ENCODE assay signal across 22 cellular contexts in the genomic region with DNA sequence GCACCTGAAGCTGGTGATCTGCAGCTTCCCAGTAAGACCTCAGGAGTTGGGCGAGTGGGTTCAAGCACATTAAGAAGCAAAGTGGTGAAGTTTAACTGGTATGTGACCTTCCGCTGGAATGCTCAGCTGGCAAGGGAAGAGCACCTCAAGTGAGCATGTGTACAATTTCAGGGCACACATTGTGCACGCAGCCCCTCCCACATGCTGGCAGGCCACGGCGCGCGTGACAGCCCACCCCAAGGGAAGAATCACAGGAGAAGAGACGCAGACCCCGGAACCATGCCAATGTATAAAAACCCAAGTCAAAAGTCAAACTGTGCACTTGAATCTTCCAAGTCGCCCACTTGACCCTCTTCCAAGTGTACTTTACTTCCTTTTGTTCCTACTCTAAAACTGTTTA. TPM values are rescaled to one million over a fixed set of nuclear protein-coding genes. Genes with fewer than 3 reads are reported as not detected.
DNase-seq lines count a peak whose midpoint lies in the region; ATAC-seq, FAIRE-seq and TF ChIP-seq lines count a peak whose summit lies in the region.
"Had no signal": no experiment of that assay in that cellular context is flagged by ENCODE, and none has a peak within 500 bp of the region (broad histone marks: within the 10 kb centered on the region; RNA-seq: fewer than 3 reads in every experiment).

No MANE protein-coding gene starts in this region.

- no peaks in the 10 kb centered on the region for H3K9me3 ChIP-seq in lung (ENCODE audit: control insufficient read depth in 2 of 2, insufficient read depth in 1 of 2, low read length in 1 of 2)
- no peaks in the 10 kb centered on the region for H3K9me3 ChIP-seq in thyroid gland
- H3K9me3 ChIP-seq: A549, BE2C had no signal

- DNase-seq in lung (ENCODE audit: low spot score) (peak; percentile 56), posterior vena cava (ENCODE audit: low spot score) (peak; percentile 46), thyroid gland (peak; percentile 62 to 75), GM19240 (ENCODE audit: insufficient read length, low spot score) (no peak), D721Med (ENCODE audit: insufficient read length, low spot score) (no peak), DMS79 treated with DMSO at 0.1 percent for 48 hours (lab: John Stamatoyannopoulos, UW) (no peak)
- DNase-seq: 8988T; ACHN; AML-193; BE2C; CD4-positive, alpha-beta T cell; CD8-positive, alpha-beta memory T cell; DMS53; DND-41; GDM1; H9 had no signal

- TF ChIP-seq CTCF in lung (IDR thresholded peaks at IDR 0.05; ENCODE audit: control extremely low read depth, extremely low read depth) = no peak
- TF ChIP-seq CTCF in thyroid gland (IDR thresholded peaks at IDR 0.05) = no peak
- no peak for TF ChIP-seq CTCF in D721Med (IDR thresholded peaks at IDR 0.05; ENCODE audit: insufficient read depth, missing control alignments)

- H3K27me3 ChIP-seq in lung (ENCODE audit: control insufficient read depth, insufficient read depth) (no peaks in the 10 kb centered on the region), thyroid gland (no peaks in the 10 kb centered on the region)
- H3K27me3 ChIP-seq: BLaER1 treated with 17β-estradiol and CSF1 and Interleukin-3, amounts not matched to agents 10 nM and 100 nM had no signal

- H3K36me3 ChIP-seq in lung (ENCODE audit: control insufficient read depth in 2 of 2, insufficient read depth in 2 of 2, low read length in 2 of 2) (no peaks in the 10 kb centered on the region), thyroid gland (no peaks in the 10 kb centered on the region)
- H3K36me3 ChIP-seq: BE2C; BLaER1 treated with 17β-estradiol and CSF1 and Interleukin-3, amounts not matched to agents 10 nM and 100 nM had no signal

- no peak for ATAC-seq in lung (ENCODE audit: insufficient read depth, low FRiP score)
- ATAC-seq: A549, GM12878, GM23338, HCT116 had no signal

- H3K4me1 ChIP-seq in lung (ENCODE audit: control insufficient read depth in 2 of 2, insufficient read depth in 2 of 2, low read length in 2 of 2) = peaks cover 0 to 4% of the 10 kb centered on the region in 2 donors
- H3K4me1 ChIP-seq in thyroid gland = peaks cover 0 to 5% of the 10 kb centered on the region in 2 donors
- H3K4me1 ChIP-seq: A549, BE2C had no signal

- no peak for FAIRE-seq in D721Med (lab: Jason Lieb, UNC)
- FAIRE-seq: A549, GM12878, GM19239 had no signal

- 69 to 83% methylated on average over 10 of the region's 10 CpGs for WGBS in lung, 2 donors
- WGBS in thyroid gland, 2 donors = 35 to 52% methylated on average over 10 of the region's 10 CpGs

- intact Hi-C loops in posterior vena cava (cut with DNase I) = no loop called here
- intact Hi-C loops in thyroid gland (cut with DNase I) = no loop called here

- peak overlapping the region in 1 of 2 donors; percentile 40 for H3K27ac ChIP-seq in lung (ENCODE audit: low read depth in 1 of 2, low read length in 1 of 2)
- H3K27ac ChIP-seq in thyroid gland = peak overlapping the region in 1 of 3 donors; percentile 25
- H3K27ac ChIP-seq: A549; BLaER1 treated with 17β-estradiol and CSF1 and Interleukin-3, amounts not matched to agents 10 nM and 100 nM had no signal

- TF ChIP-seq POLR2A in thyroid gland (IDR thresholded peaks at IDR 0.05) = no peak

- H3K4me3 ChIP-seq in lung = no peak overlapping the region
- no peak overlapping the region for H3K4me3 ChIP-seq in thyroid gland (replicated peaks in 1 of 3)
- H3K4me3 ChIP-seq: A549; BLaER1 treated with 17β-estradiol and CSF1 and Interleukin-3, amounts not matched to agents 10 nM and 100 nM; GM12878; GM23338 had no signal

RNA-seq across cellular contexts. Expression of a gene that starts 20.0 kb away (rescaled TPM):
- total RNA-seq in lung (1 to 10 TPM; 2.8 to 3.6 TPM), posterior vena cava (1 to 10 TPM; 1.5 to 1.8 TPM), thyroid gland (under 1 TPM; 0.78 to 0.92 (median 0.85) TPM)
- polyA plus RNA-seq in lung = 1 to 10 TPM; 1.4 to 2.0 TPM

Comparison
In these comparisons a context has a peak if more than half of its experiments do, and no peak if none do; other contexts are left out.
1. DNase-seq: peak in lung (single experiment), posterior vena cava (single experiment) and thyroid gland (2 of 2); none in GM19240 (single experiment), D721Med (single experiment) and DMS79 treated with DMSO at 0.1 percent for 48 hours (single experiment).